Comparison of ENCODE assay signal across 13 cellular contexts in genomic region chr5:127960126-127960744, GRCh38.
A peak's percentile ranks its signal among the peaks of the same experiment; 100 is the strongest.
DNase-seq lines count a peak whose midpoint lies in the region; TF ChIP-seq lines count a peak whose summit lies in the region.
"Had no signal": no experiment of that assay in that cellular context is flagged by ENCODE, and none has a peak within 500 bp of the region (broad histone marks: within the 10 kb centered on the region; RNA-seq: fewer than 3 reads in every experiment).

No MANE protein-coding gene starts in this region.

- peaks cover 22% of the 10 kb centered on the region for H3K36me3 Mint-ChIP-seq in nephron (ENCODE audit: low read depth)

- 93% methylated on average over 1 of the region's 1 CpG for WGBS in esophagus muscularis mucosa

- TF ChIP-seq EP300 in esophagus muscularis mucosa (IDR thresholded peaks at IDR 0.05): no peak

- H3K9me3 ChIP-seq in esophagus muscularis mucosa: no peaks in the 10 kb centered on the region
- H3K9me3 ChIP-seq: body of pancreas had no signal

- DNase-seq in GF-D8 (lab: John Stamatoyannopoulos, UW): peak; percentile 40
- peak; percentile 16 for DNase-seq in NB4 (ENCODE audit: low read depth)
- DNase-seq in esophagus muscularis mucosa (ENCODE audit: extremely low spot score): no peak
- DNase-seq in NCI-H1048 (lab: John Stamatoyannopoulos, UW): no peak
- no peak for DNase-seq in stimulated activated CD4-positive, alpha-beta T cell treated with anti-CD3 and anti-CD28 coated beads, Interleukin-4, amount 100 ng/mL, for 1 hour
- DNase-seq in activated CD4-positive, CD25-positive, alpha-beta regulatory T cell treated with anti-CD3 and anti-CD28 coated beads, Interleukin-2, amount 50 U/mL, for 72 hours: no peak
- DNase-seq: activated CD4-positive, alpha-beta T cell treated with anti-CD3 and anti-CD28 coated beads, Interleukin-2, amount 10 ng/mL, durations not matched to agents 7 days and 5 days; activated effector memory CD4-positive, alpha-beta T cell treated with Interleukin-2 at 50 U/mL for 16 hours; occipital lobe had no signal

- H3K27me3 Mint-ChIP-seq in nephron (ENCODE audit: low read depth): no peaks in the 10 kb centered on the region
- H3K27me3 Mint-ChIP-seq: activated CD4-positive, alpha-beta T cell treated with anti-CD3 and anti-CD28 coated beads, Interleukin-2, amount 10 ng/mL, durations not matched to agents 7 days and 5 days had no signal

- peak overlapping the region in 3 of 4 donors; percentile 25 to 40 (median 35) for H3K27ac ChIP-seq in esophagus muscularis mucosa (replicated peaks in 1 of 4)
- H3K27ac ChIP-seq: KMS-11 had no signal

- H3K4me3 ChIP-seq in NB4 (ENCODE audit: low read depth, low read length) (no peak overlapping the region), esophagus muscularis mucosa (no peak overlapping the region)
- H3K4me3 ChIP-seq: body of pancreas, GM12878 had no signal

- H3K4me1 ChIP-seq in esophagus muscularis mucosa: peaks cover 41 to 52% (median 51%) of the 10 kb centered on the region in 4 donors

- intact Hi-C loops in esophagus muscularis mucosa (cut with DNase I): loop anchor here (2.0 kb wide), 1 partner anchor 123 kb away; the partner anchor contains the start of gene SLC12A2

- no peaks in the 10 kb centered on the region for H3K27me3 ChIP-seq in esophagus muscularis mucosa
- H3K27me3 ChIP-seq: body of pancreas had no signal

- H3K27ac Mint-ChIP-seq in nephron: peak overlapping the region in 2 of 3 experiments; percentile 22
- H3K27ac Mint-ChIP-seq: activated CD4-positive, alpha-beta T cell treated with anti-CD3 and anti-CD28 coated beads, Interleukin-2, amount 10 ng/mL, durations not matched to agents 7 days and 5 days had no signal

- no peak overlapping the region for H3K4me3 Mint-ChIP-seq in nephron
- H3K4me3 Mint-ChIP-seq: activated CD4-positive, alpha-beta T cell treated with anti-CD3 and anti-CD28 coated beads, Interleukin-2, amount 10 ng/mL, durations not matched to agents 7 days and 5 days had no signal

- TF ChIP-seq CTCF in NB4 (IDR thresholded peaks at IDR 0.05; ENCODE audit: low read depth, low read length): no peak
- TF ChIP-seq CTCF in esophagus muscularis mucosa (IDR thresholded peaks at IDR 0.05): no peak
- TF ChIP-seq CTCF in nephron (IDR thresholded peaks at IDR 0.05; ENCODE audit: unreplicated experiment in 3 of 3): no peak

- TF ChIP-seq POLR2A in NB4 (IDR thresholded peaks at IDR 0.05; ENCODE audit: extremely low read depth, insufficient read length) (no peak), esophagus muscularis mucosa (IDR thresholded peaks at IDR 0.05; ENCODE audit: low read depth) (no peak)

- H3K36me3 ChIP-seq in esophagus muscularis mucosa: no peaks in the 10 kb centered on the region

- H3K9me3 Mint-ChIP-seq in nephron: peaks cover 6% of the 10 kb centered on the region

- peaks cover 31% of the 10 kb centered on the region for H3K4me1 Mint-ChIP-seq in nephron

Comparison
In these comparisons a context has a peak if more than half of its experiments do, and no peak if none do; other contexts are left out.
1. DNase-seq: peak in GF-D8 (single experiment) and NB4 (single experiment); none in esophagus muscularis mucosa (single experiment), NCI-H1048 (single experiment), stimulated activated CD4-positive, alpha-beta T cell treated with anti-CD3 and anti-CD28 coated beads, Interleukin-4, amount 100 ng/mL, for 1 hour (single experiment) and activated CD4-positive, CD25-positive, alpha-beta regulatory T cell treated with anti-CD3 and anti-CD28 coated beads, Interleukin-2, amount 50 U/mL, for 72 hours (single experiment).